Comparison of ENCODE assay signal across 7 cellular contexts in the genomic region with DNA sequence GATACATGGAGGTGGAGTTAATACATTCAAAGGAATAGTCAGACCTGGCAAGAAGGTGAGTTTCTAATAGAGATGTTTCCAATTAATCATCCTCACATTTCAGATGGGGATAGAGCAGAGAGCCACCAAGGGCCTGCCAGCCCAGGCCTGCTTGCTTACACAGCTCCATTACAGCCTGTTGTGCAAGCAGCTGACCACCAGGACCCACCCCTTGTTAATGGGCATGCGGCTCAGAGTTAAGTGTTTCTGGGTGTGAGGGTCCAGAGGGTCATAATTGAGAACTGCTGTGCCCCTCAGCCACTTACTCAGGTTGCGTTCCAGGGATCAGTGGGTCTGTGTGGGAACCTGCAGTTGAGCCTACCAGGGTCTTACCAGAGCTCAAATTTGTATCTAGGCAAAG.
"Had no signal": no experiment of that assay in that cellular context is flagged by ENCODE, and none has a peak within 500 bp of the region (broad histone marks: within the 10 kb centered on the region; RNA-seq: fewer than 3 reads in every experiment).

No MANE protein-coding gene starts in this region.

- FAIRE-seq: H1, H54, HTR-8/SVneo had no signal

- DNase-seq: H9, HCEC 1CT had no signal

- H3K4me3 ChIP-seq: GM23338 had no signal

- H3K27ac Mint-ChIP-seq: GM23338, H9, IgD-negative memory B cell had no signal

- H3K9me3 Mint-ChIP-seq: GM23338, H9, IgD-negative memory B cell had no signal

- H3K36me3 Mint-ChIP-seq: IgD-negative memory B cell had no signal

- ATAC-seq: GM23338 had no signal

- H3K4me3 Mint-ChIP-seq: GM23338, H9, IgD-negative memory B cell had no signal

- H3K4me1 Mint-ChIP-seq: IgD-negative memory B cell had no signal
